ENCODE assay signal across 14 cellular contexts in genomic region chr6:36038120-36038876, GRCh38. TPM values are rescaled to one million over a fixed set of nuclear protein-coding genes. Genes with fewer than 3 reads are reported as not detected.
A peak's percentile ranks its signal among the peaks of the same experiment; 100 is the strongest.
DNase-seq lines count a peak whose midpoint lies in the region; ATAC-seq and TF ChIP-seq lines count a peak whose summit lies in the region.
"Had no signal": no experiment of that assay in that cellular context is flagged by ENCODE, and none has a peak within 500 bp of the region (broad histone marks: within the 10 kb centered on the region; RNA-seq: fewer than 3 reads in every experiment).

No MANE protein-coding gene starts in this region.

- CTCF ChIA-PET in A673 (lab: Charles Lee), result interaction anchor here (0.6 kb wide), 1 partner anchor 85 kb away, joined by 8 read pairs; no protein-coding TSS in a partner anchor

- H3K4me1 ChIP-seq in A673 (ENCODE audit: insufficient read depth, low read length, poor library complexity, severe bottlenecking), result peaks cover 36% of the 10 kb centered on the region
- no peaks in the 10 kb centered on the region; the same call in 1 of the 2 replicates for H3K4me1 ChIP-seq in H9 (ENCODE audit: insufficient read depth, low read length)
- peaks cover 16 to 89% (median 50%) of the 10 kb centered on the region in 3 donors for H3K4me1 ChIP-seq in esophagus squamous epithelium
- H3K4me1 ChIP-seq: BE2C had no signal

- peak overlapping the region; percentile 11 to 52 (median 40); a peak in 5 of 7 replicates for H3K27ac Mint-ChIP-seq in H9
- peak overlapping the region; percentile 63 to 93 for H3K27ac Mint-ChIP-seq in effector memory CD8-positive, alpha-beta T cell
- peak overlapping the region in 9 of 10 donors; percentile 10 to 80 (median 49) for H3K27ac Mint-ChIP-seq in naive thymus-derived CD8-positive, alpha-beta T cell

- no peak overlapping the region for H2BK12ac ChIP-seq in H9 (ENCODE audit: insufficient read length, low read depth, low read length)

- H3K9me3 ChIP-seq in A673 (ENCODE audit: low read depth, low read length, poor library complexity, severe bottlenecking), result no peaks in the 10 kb centered on the region
- H3K9me3 ChIP-seq in H9 (ENCODE audit: control insufficient read depth, low read depth, low read length), result no peaks in the 10 kb centered on the region
- no peaks in the 10 kb centered on the region for H3K9me3 ChIP-seq in esophagus squamous epithelium
- H3K9me3 ChIP-seq: BE2C had no signal

- H3K23me2 ChIP-seq in H9 (ENCODE audit: insufficient read length, low read depth, low read length, poor library complexity, severe bottlenecking), result no peaks in the 10 kb centered on the region

- no peak overlapping the region for H2AK5ac ChIP-seq in H9 (ENCODE audit: insufficient read length, low read length)

- H2BK15ac ChIP-seq in H9 (ENCODE audit: low read depth, low read length), result no peak overlapping the region

- no peak overlapping the region for H2BK5ac ChIP-seq in H9 (ENCODE audit: insufficient read length, low read length)

- BruUV-seq in A673 (replicated peaks; lab: Mats Ljungman, UMichigan), result no TSS peak

- H3K4me1 Mint-ChIP-seq in H9, result peaks cover 2 to 37% of the 10 kb centered on the region in 2 experiments; a peak in 3 of 4 replicates
- H3K4me1 Mint-ChIP-seq in effector memory CD8-positive, alpha-beta T cell (ENCODE audit: low read depth in 2 of 2), result peaks cover 50 to 72% of the 10 kb centered on the region in 2 donors
- peaks cover 41 to 85% (median 80%) of the 10 kb centered on the region in 4 donors for H3K4me1 Mint-ChIP-seq in naive thymus-derived CD8-positive, alpha-beta T cell

- peak overlapping the region; percentile 32 for H3K27ac ChIP-seq in A673 (ENCODE audit: low read depth, low read length, poor library complexity, severe bottlenecking)
- H3K27ac ChIP-seq in H9 (ENCODE audit: insufficient read length, low read depth, low read length), result no peak overlapping the region
- peak overlapping the region in 2 of 4 donors; percentile 3 to 38 for H3K27ac ChIP-seq in esophagus squamous epithelium
- H3K27ac ChIP-seq: brain microvascular endothelial cell had no signal

- no peak overlapping the region for H2AFZ ChIP-seq in H9 (ENCODE audit: low read length)

- H3K56ac ChIP-seq in H9 (ENCODE audit: insufficient read length, low read depth, low read length), result no peak overlapping the region

- H3T11ph ChIP-seq in H9 (ENCODE audit: low read length), result no peak overlapping the region

- no peak overlapping the region for H3K4me3 ChIP-seq in A673 (ENCODE audit: low read depth, low read length, poor library complexity, severe bottlenecking)
- H3K4me3 ChIP-seq in esophagus squamous epithelium, result no peak overlapping the region

- TF ChIP-seq POLR2A in esophagus squamous epithelium (IDR thresholded peaks at IDR 0.05), result no peak

- peak; percentile 54 for ATAC-seq in effector memory CD8-positive, alpha-beta T cell (replicated peaks)
- no peak for ATAC-seq in naive thymus-derived CD8-positive, alpha-beta T cell
- ATAC-seq in GM18519 (IDR thresholded peaks at IDR 0.05; ENCODE audit: low FRiP score, unreplicated experiment), result no peak

- no peak overlapping the region for H4K91ac ChIP-seq in H9 (ENCODE audit: insufficient read length, low read depth, low read length)

- no peak overlapping the region for H3K18ac ChIP-seq in H9 (ENCODE audit: insufficient read length, low read depth, low read length)

- H2BK20ac ChIP-seq in H9 (ENCODE audit: low read depth, low read length, poor library complexity, severe bottlenecking), result no peak overlapping the region

- H3K4me2 ChIP-seq in H9 (ENCODE audit: insufficient read depth, insufficient read length, low read length), result no peak overlapping the region

- intact Hi-C loops in A673 (cut with micrococcal nuclease; ENCODE audit: unreplicated experiment), result no loop called here
- intact Hi-C loops in esophagus squamous epithelium (cut with DNase I), result no loop called here

- TF ChIP-seq CTCF in A673 (conservative IDR thresholded peaks at IDR 0.05; ENCODE audit: low read depth, low read length) (no peak), H9 (conservative IDR thresholded peaks at IDR 0.05) (no peak), esophagus squamous epithelium (IDR thresholded peaks at IDR 0.05) (no peak)

- no peak overlapping the region for H3K4ac ChIP-seq in H9 (ENCODE audit: low read depth, low read length)

- POLR2A ChIA-PET in A673 (lab: Charles Lee; ENCODE audit: low non-redundant PET), result interaction anchor here (0.5 kb wide), 1 partner anchor 221 kb away, joined by 3 read pairs; no protein-coding TSS in a partner anchor
- POLR2A ChIA-PET in naive thymus-derived CD8-positive, alpha-beta T cell (lab: Charles Lee), result interaction anchor here (1.2 to 1.8 kb wide), 2 partner anchors 10 to 82 kb away, joined by 3 to 4 read pairs; no protein-coding TSS in a partner anchor

- no peak overlapping the region for H2BK120ac ChIP-seq in H9 (ENCODE audit: low read depth, low read length, poor library complexity, severe bottlenecking)

- no peaks in the 10 kb centered on the region for H3K9me3 Mint-ChIP-seq in H9
- no peaks in the 10 kb centered on the region for H3K9me3 Mint-ChIP-seq in effector memory CD8-positive, alpha-beta T cell
- no peaks in the 10 kb centered on the region for H3K9me3 Mint-ChIP-seq in naive thymus-derived CD8-positive, alpha-beta T cell

- WGBS in H9 (ENCODE audit: extremely low coverage, insufficient read length, low lambda C conversion rate), result no CpG with 5 or more reads among the region's 4 CpGs
- WGBS in esophagus squamous epithelium, 2 donors, result 27 to 31% methylated on average over 4 of the region's 4 CpGs

- H3K36me3 Mint-ChIP-seq in H9 (ENCODE audit: insufficient read depth in 1 of 3, low read depth in 3 of 3), result peaks cover 0 to 3% (median 0%) of the 10 kb centered on the region in 3 experiments; a peak in 2 of 7 replicates
- peaks cover 5% of the 10 kb centered on the region for H3K36me3 Mint-ChIP-seq in effector memory CD8-positive, alpha-beta T cell (ENCODE audit: insufficient read depth)
- H3K36me3 Mint-ChIP-seq in naive thymus-derived CD8-positive, alpha-beta T cell, result peaks cover 0 to 23% (median 2%) of the 10 kb centered on the region in 3 donors

- no peak overlapping the region for H4K8ac ChIP-seq in H9 (replicated peaks; ENCODE audit: insufficient read length, low read depth, low read length)

- H3K14ac ChIP-seq in H9 (ENCODE audit: insufficient read depth, low read length), result no peak overlapping the region

- peak overlapping the region; percentile 19 for H3K9ac ChIP-seq in H9 (ENCODE audit: extremely low read depth, insufficient read length, low read length)

- H3K79me2 ChIP-seq in H9 (ENCODE audit: insufficient read depth, low read length), result peaks cover 13% of the 10 kb centered on the region; the same call in 1 of the 2 replicates

- H3K23ac ChIP-seq in H9 (ENCODE audit: insufficient read length, low read depth, low read length), result no peak overlapping the region

- no peaks in the 10 kb centered on the region for H4K20me1 ChIP-seq in H9 (ENCODE audit: control insufficient read depth, insufficient read depth, insufficient read length)

- no peaks in the 10 kb centered on the region for H3K27me3 Mint-ChIP-seq in H9 (ENCODE audit: low read depth)
- no peaks in the 10 kb centered on the region for H3K27me3 Mint-ChIP-seq in effector memory CD8-positive, alpha-beta T cell
- no peaks in the 10 kb centered on the region for H3K27me3 Mint-ChIP-seq in naive thymus-derived CD8-positive, alpha-beta T cell

- H4K5ac ChIP-seq in H9 (ENCODE audit: insufficient read length, low read depth, low read length), result no peak overlapping the region

- H3K36me3 ChIP-seq in A673 (ENCODE audit: insufficient read depth, low read length, poor library complexity, severe bottlenecking) (no peaks in the 10 kb centered on the region), esophagus squamous epithelium (peaks cover 0 to 7% (median 0%) of the 10 kb centered on the region in 3 donors)
- H3K36me3 ChIP-seq: BE2C, brain microvascular endothelial cell had no signal

- H3K27me3 ChIP-seq in A673 (replicated peaks; ENCODE audit: insufficient read depth, low read depth, low read length, poor library complexity) (no peaks in the 10 kb centered on the region), H9 (ENCODE audit: insufficient read depth, low read length) (no peaks in the 10 kb centered on the region), esophagus squamous epithelium (no peaks in the 10 kb centered on the region)
- H3K27me3 ChIP-seq: BE2C, brain microvascular endothelial cell had no signal

- H3K4me3 Mint-ChIP-seq in H9, result no peak overlapping the region
- H3K4me3 Mint-ChIP-seq in effector memory CD8-positive, alpha-beta T cell, result peak overlapping the region; percentile 28 to 50
- H3K4me3 Mint-ChIP-seq in naive thymus-derived CD8-positive, alpha-beta T cell, result peak overlapping the region in 9 of 10 donors; percentile 3 to 59 (median 34)

- DNase-seq in A673 (ENCODE audit: low spot score) (no peak), H9 (no peak), anterior cingulate cortex (lab: John Stamatoyannopoulos, UW) (no peak), esophagus squamous epithelium (lab: John Stamatoyannopoulos, UW) (no peak), NCI-H69 (lab: John Stamatoyannopoulos, UW) (no peak)
- DNase-seq in effector memory CD8-positive, alpha-beta T cell, result no peak
- no peak for DNase-seq in naive thymus-derived CD8-positive, alpha-beta T cell
- DNase-seq: activated CD8-positive, alpha-beta memory T cell treated with anti-CD3 and anti-CD28 coated beads, Interleukin-2, amount 50 U/mL, for 4 hours; BE2C; brain microvascular endothelial cell; NCI-H1694 treated with DMSO at 0.1 percent for 48 hours; posterior cingulate gyrus had no signal

- peaks cover 13% of the 10 kb centered on the region for H3K79me1 ChIP-seq in H9 (ENCODE audit: insufficient read depth, low read depth, low read length, poor library complexity, severe bottlenecking)

RNA-seq across cellular contexts. Expression of gene MAPK14, which starts 10.7 kb away (rescaled TPM):
- 50.8 and 53.3 TPM in 2 replicates for total RNA-seq in A673 (2021)
- total RNA-seq in H9 (2021), result 32.4 and 40.5 TPM in 2 replicates
- 10 to 100 TPM; 51.5 to 56.5 TPM for total RNA-seq in naive thymus-derived CD8-positive, alpha-beta T cell
- 10 to 100 TPM; 38.1 to 52.9 (median 39.6) TPM for polyA plus RNA-seq in naive thymus-derived CD8-positive, alpha-beta T cell
- 10 to 100 TPM; 44.4 to 91.7 (median 59.1) TPM for total RNA-seq in esophagus squamous epithelium

RNA-seq across cellular contexts. Expression of gene SLC26A8, which starts 13.9 kb away (rescaled TPM):
- total RNA-seq in A673 (2021), result not detected in 2 replicates
- 0.09 and 0.55 TPM in 2 replicates for total RNA-seq in H9 (2021)
- total RNA-seq in naive thymus-derived CD8-positive, alpha-beta T cell, result not detected
- not detected for polyA plus RNA-seq in naive thymus-derived CD8-positive, alpha-beta T cell
- total RNA-seq in esophagus squamous epithelium, result under 1 TPM in 1 of 4 donors, not detected in 3; 0.19 TPM
- total RNA-seq: kidney epithelial cell had no signal

Comparison
In these comparisons a context has a peak if more than half of its experiments do, and no peak if none do; other contexts are left out.
1. H3K4me3 Mint-ChIP-seq: peak in effector memory CD8-positive, alpha-beta T cell (2 of 2) and naive thymus-derived CD8-positive, alpha-beta T cell (9 of 10); none in H9 (0 of 2).
2. Peak in every context shown above with its lines, with median percentiles within 50 percentile points of each other: H3K27ac Mint-ChIP-seq.